ENCODE assay signal across 8 cellular contexts in the genomic region with DNA sequence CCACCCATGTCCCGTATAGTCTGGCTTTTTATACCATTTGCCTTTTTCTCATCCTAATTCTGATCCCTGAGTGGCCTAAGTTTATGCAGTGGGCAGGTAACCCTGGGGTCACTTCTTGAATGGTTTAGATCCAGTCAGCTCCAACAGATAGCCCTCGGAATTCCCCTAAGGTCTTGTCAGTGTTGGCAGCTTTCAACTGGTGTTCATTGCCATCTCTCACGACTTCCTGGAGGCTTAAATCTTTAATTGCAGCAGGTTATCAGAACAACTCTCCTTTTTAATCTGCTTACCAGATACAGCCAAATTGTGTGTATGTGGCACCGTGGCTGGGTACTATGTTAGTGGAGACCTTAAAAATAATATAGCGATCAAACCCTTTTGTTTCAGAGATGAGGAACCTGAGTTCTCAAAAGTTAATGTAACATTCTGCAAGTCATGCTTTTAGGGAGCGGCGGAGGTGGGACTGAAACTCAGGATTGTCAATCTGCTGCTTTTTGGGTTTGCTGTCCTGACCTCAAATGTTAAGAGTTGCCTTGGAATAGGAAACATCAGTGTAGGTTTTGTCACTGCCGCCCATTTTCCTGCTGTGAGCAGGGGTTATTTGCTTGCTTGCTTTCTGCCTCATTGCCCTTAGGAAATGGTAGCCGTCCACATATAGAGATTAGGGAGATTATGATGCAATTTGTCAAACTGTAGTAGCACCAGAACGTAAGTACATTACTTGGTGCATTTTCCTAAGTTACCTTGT. TPM values are rescaled to one million over a fixed set of nuclear protein-coding genes. Genes with fewer than 3 reads are reported as not detected.
A peak's percentile ranks its signal among the peaks of the same experiment; 100 is the strongest.
DNase-seq lines count a peak whose midpoint lies in the region; ATAC-seq and TF ChIP-seq lines count a peak whose summit lies in the region.

No MANE protein-coding gene starts in this region.

- DNase-seq in GF-D8 (lab: John Stamatoyannopoulos, UW) (peak; percentile 54), KBM-7 (peak; percentile 75), ascending aorta (ENCODE audit: low spot score in 2 of 2) (no peak), left lung (no peak), tibial artery (no peak), ecto neural progenitor cell (ENCODE audit: low spot score) (no peak), SKM-1 treated with dmso at 0.1 percent for 144 hours (lab: John Stamatoyannopoulos, UW; ENCODE audit: unreplicated experiment) (no peak)

- ATAC-seq in GM21367 (IDR thresholded peaks at IDR 0.05; ENCODE audit: unreplicated experiment) (peak; percentile 11), left lung (peak; percentile 5)

- intact Hi-C loops in ascending aorta (cut with DNase I) = loop anchor here (2.0 to 10.0 kb wide), 7 partner anchors 47 to 1229 kb away; a partner anchor contains a TSS
- intact Hi-C loops in left lung (cut with DNase I) = no loop called here
- intact Hi-C loops in tibial artery (cut with DNase I; ENCODE audit: low total_unique reads) = loop anchor here (10.0 kb wide), 1 partner anchor 147 kb away; a partner anchor contains a TSS

- peaks cover 3 to 17% of the 10 kb centered on the region in 2 donors for H3K4me1 ChIP-seq in ascending aorta
- H3K4me1 ChIP-seq in left lung = peaks cover 19 to 48% of the 10 kb centered on the region in 2 donors
- peaks cover 0 to 33% (median 16%) of the 10 kb centered on the region in 4 donors for H3K4me1 ChIP-seq in tibial artery

- H3K27me3 ChIP-seq in ascending aorta (no peaks in the 10 kb centered on the region), left lung (no peaks in the 10 kb centered on the region), tibial artery (no peaks in the 10 kb centered on the region)

- H3K4me3 ChIP-seq in ascending aorta (peak overlapping the region; percentile 83 to 85), left lung (peak overlapping the region; percentile 56 to 70), tibial artery (peak overlapping the region; percentile 66 to 72)

- H3K9me3 ChIP-seq in ascending aorta (no peaks in the 10 kb centered on the region), left lung (no peaks in the 10 kb centered on the region), tibial artery (no peaks in the 10 kb centered on the region)

- TF ChIP-seq CTCF in ascending aorta (IDR thresholded peaks at IDR 0.05) (no peak), left lung (IDR thresholded peaks at IDR 0.05) (no peak), tibial artery (IDR thresholded peaks at IDR 0.05) (no peak)

- H3K36me3 ChIP-seq in ascending aorta = peaks cover 0 to 6% of the 10 kb centered on the region in 2 donors
- peaks cover 0 to 24% of the 10 kb centered on the region in 2 donors for H3K36me3 ChIP-seq in left lung
- peaks cover 4 to 14% (median 13%) of the 10 kb centered on the region in 3 donors for H3K36me3 ChIP-seq in tibial artery

- in situ Hi-C loops in KBM-7 (cut with MboI; ENCODE audit: low pct_unique_long_range_greater_than_20kb, low sequenced_read_pairs) = no loop called here

- H3K27ac ChIP-seq in ascending aorta (peak overlapping the region; percentile 95), left lung (peak overlapping the region; percentile 92 to 97), tibial artery (peak overlapping the region; percentile 88 to 93)

RNA-seq across cellular contexts. Expression of a gene that starts 0.8 kb away (rescaled TPM):
- total RNA-seq in ascending aorta (19.2 TPM), left lung (10 to 100 TPM; 61.1 to 68.5 TPM)

Comparison
In these comparisons a context has a peak if more than half of its experiments do, and no peak if none do; other contexts are left out.
1. DNase-seq: peak in GF-D8 (single experiment) and KBM-7 (single experiment); none in ascending aorta (0 of 2), left lung (0 of 2), tibial artery (0 of 2), ecto neural progenitor cell (single experiment) and SKM-1 treated with dmso at 0.1 percent for 144 hours (single experiment).
2. intact Hi-C loops: an anchor here in ascending aorta (2.0 to 10.0 kb wide) and tibial artery (10.0 kb wide); none called in left lung.
3. Peak in every context shown above with its lines, with median percentiles within 50 percentile points of each other: H3K27ac ChIP-seq and H3K4me3 ChIP-seq.